In genomic region chr9:121836382-121836885, GRCh38 we compare ENCODE assay signal across 23 cellular contexts.
A peak's percentile ranks its signal among the peaks of the same experiment; 100 is the strongest.
DNase-seq lines count a peak whose midpoint lies in the region; ATAC-seq and TF ChIP-seq lines count a peak whose summit lies in the region.
"Had no signal": no experiment of that assay in that cellular context is flagged by ENCODE, and none has a peak within 500 bp of the region (broad histone marks: within the 10 kb centered on the region; RNA-seq: fewer than 3 reads in every experiment).

No MANE protein-coding gene starts in this region.

- CTCF ChIA-PET in activated CD4-positive, alpha-beta memory T cell treated with anti-CD3 and anti-CD28 coated beads for 36 hours (lab: Charles Lee) = no interaction called here
- CTCF ChIA-PET in activated CD4-positive, alpha-beta memory T cell treated with anti-CD3 and anti-CD28 coated beads, Interleukin-2, amount 10 ng/mL, durations not matched to agents 7 days and 5 days (lab: Charles Lee) = no interaction called here

- no peaks in the 10 kb centered on the region for H3K4me1 ChIP-seq in smooth muscle cell (ENCODE audit: low read depth)
- H3K4me1 ChIP-seq: BE2C had no signal

- no peaks in the 10 kb centered on the region for H3K79me2 ChIP-seq in smooth muscle cell (ENCODE audit: low read depth)

- peak; percentile 4 for DNase-seq in activated CD4-positive, alpha-beta memory T cell treated with anti-CD3 and anti-CD28 coated beads for 36 hours
- no peak for DNase-seq in activated CD4-positive, alpha-beta memory T cell treated with anti-CD3 and anti-CD28 coated beads, Interleukin-2, amount 10 ng/mL, durations not matched to agents 7 days and 5 days
- peak; percentile 27 for DNase-seq in ecto neural progenitor cell (ENCODE audit: low spot score)
- DNase-seq in osteocyte (ENCODE audit: extremely low spot score, unreplicated experiment) = peak; percentile 54
- peak; percentile 6 for DNase-seq in ureter (ENCODE audit: low spot score)
- DNase-seq in smooth muscle cell (lab: John Stamatoyannopoulos, UW; ENCODE audit: unreplicated experiment) = no peak
- DNase-seq: 8988T; BE2C; CD4-positive, CD25-positive, alpha-beta regulatory T cell; COR-L47; GDM1; GOT3; Kasumi-1; MG63; NCI-H1048; NCI-H1436 treated with DMSO at 0.1 percent for 48 hours; NCI-H2029; NCI-H2171; NCI-H526; PC-3; RPMI8226 had no signal

- no peak overlapping the region for H3K4me3 Mint-ChIP-seq in activated CD4-positive, alpha-beta memory T cell treated with anti-CD3 and anti-CD28 coated beads for 36 hours
- no peak overlapping the region for H3K4me3 Mint-ChIP-seq in activated CD4-positive, alpha-beta memory T cell treated with anti-CD3 and anti-CD28 coated beads, Interleukin-2, amount 10 ng/mL, durations not matched to agents 7 days and 5 days
- H3K4me3 Mint-ChIP-seq in osteocyte (ENCODE audit: unreplicated experiment) = no peak overlapping the region
- H3K4me3 Mint-ChIP-seq: CD4-positive, CD25-positive, alpha-beta regulatory T cell had no signal

- no peak overlapping the region for H3K27ac Mint-ChIP-seq in activated CD4-positive, alpha-beta memory T cell treated with anti-CD3 and anti-CD28 coated beads for 36 hours
- no peak overlapping the region for H3K27ac Mint-ChIP-seq in activated CD4-positive, alpha-beta memory T cell treated with anti-CD3 and anti-CD28 coated beads, Interleukin-2, amount 10 ng/mL, durations not matched to agents 7 days and 5 days
- H3K27ac Mint-ChIP-seq in osteocyte (ENCODE audit: unreplicated experiment) = no peak overlapping the region
- H3K27ac Mint-ChIP-seq: CD4-positive, CD25-positive, alpha-beta regulatory T cell had no signal

- H3K9me3 Mint-ChIP-seq in activated CD4-positive, alpha-beta memory T cell treated with anti-CD3 and anti-CD28 coated beads for 36 hours = no peaks in the 10 kb centered on the region
- H3K9me3 Mint-ChIP-seq in activated CD4-positive, alpha-beta memory T cell treated with anti-CD3 and anti-CD28 coated beads, Interleukin-2, amount 10 ng/mL, durations not matched to agents 7 days and 5 days = no peaks in the 10 kb centered on the region
- no peaks in the 10 kb centered on the region for H3K9me3 Mint-ChIP-seq in osteocyte (ENCODE audit: unreplicated experiment)

- no peaks in the 10 kb centered on the region for H3K36me3 ChIP-seq in smooth muscle cell (ENCODE audit: low read depth)
- H3K36me3 ChIP-seq: BE2C, MG63 had no signal

- H4K20me1 ChIP-seq in smooth muscle cell (ENCODE audit: low read depth) = no peaks in the 10 kb centered on the region

- H3K9me3 ChIP-seq in smooth muscle cell (replicated peaks; ENCODE audit: low read depth) = no peaks in the 10 kb centered on the region
- H3K9me3 ChIP-seq: BE2C, MG63 had no signal

- H3K4me1 Mint-ChIP-seq in activated CD4-positive, alpha-beta memory T cell treated with anti-CD3 and anti-CD28 coated beads for 36 hours (ENCODE audit: low read depth) = peaks cover 11% of the 10 kb centered on the region
- H3K4me1 Mint-ChIP-seq in activated CD4-positive, alpha-beta memory T cell treated with anti-CD3 and anti-CD28 coated beads, Interleukin-2, amount 10 ng/mL, durations not matched to agents 7 days and 5 days = no peaks in the 10 kb centered on the region
- H3K4me1 Mint-ChIP-seq in osteocyte (ENCODE audit: unreplicated experiment) = no peaks in the 10 kb centered on the region

- WGBS in smooth muscle cell (ENCODE audit: low lambda C conversion rate) = 80% methylated on average over 3 of the region's 3 CpGs

- no peak overlapping the region for H3K4me2 ChIP-seq in smooth muscle cell

- TF ChIP-seq CTCF in osteocyte (IDR thresholded peaks at IDR 0.05) (no peak), smooth muscle cell (IDR thresholded peaks at IDR 0.05; ENCODE audit: borderline replicate concordance, insufficient read depth, poor library complexity, severe bottlenecking) (no peak)

- POLR2A ChIA-PET in activated CD4-positive, alpha-beta memory T cell treated with anti-CD3 and anti-CD28 coated beads for 36 hours (lab: Charles Lee) = no interaction called here
- POLR2A ChIA-PET in activated CD4-positive, alpha-beta memory T cell treated with anti-CD3 and anti-CD28 coated beads, Interleukin-2, amount 10 ng/mL, durations not matched to agents 7 days and 5 days (lab: Charles Lee) = no interaction called here

- H3K27ac ChIP-seq in smooth muscle cell (ENCODE audit: low read depth) = no peak overlapping the region

- no peaks in the 10 kb centered on the region for H3K36me3 Mint-ChIP-seq in activated CD4-positive, alpha-beta memory T cell treated with anti-CD3 and anti-CD28 coated beads for 36 hours
- no peaks in the 10 kb centered on the region for H3K36me3 Mint-ChIP-seq in activated CD4-positive, alpha-beta memory T cell treated with anti-CD3 and anti-CD28 coated beads, Interleukin-2, amount 10 ng/mL, durations not matched to agents 7 days and 5 days (ENCODE audit: low read depth)
- no peaks in the 10 kb centered on the region for H3K36me3 Mint-ChIP-seq in osteocyte (ENCODE audit: unreplicated experiment)
- H3K36me3 Mint-ChIP-seq: CD4-positive, CD25-positive, alpha-beta regulatory T cell had no signal

- H3K4me3 ChIP-seq in smooth muscle cell = no peak overlapping the region
- H3K4me3 ChIP-seq: MG63 had no signal

- no peaks in the 10 kb centered on the region for H3F3A ChIP-seq in smooth muscle cell (ENCODE audit: low read depth)

- peaks cover 4% of the 10 kb centered on the region for H3K27me3 ChIP-seq in smooth muscle cell (ENCODE audit: low read depth)
- H3K27me3 ChIP-seq: BE2C, MG63 had no signal

- intact Hi-C loops in activated CD4-positive, alpha-beta memory T cell treated with anti-CD3 and anti-CD28 coated beads for 36 hours (cut with micrococcal nuclease) = no loop called here

- no peak overlapping the region for H2AFZ ChIP-seq in smooth muscle cell (ENCODE audit: low read depth)

- ATAC-seq in GM21360 (IDR thresholded peaks at IDR 0.05; ENCODE audit: unreplicated experiment) = no peak
- ATAC-seq in GM18870 (IDR thresholded peaks at IDR 0.05; ENCODE audit: unreplicated experiment) = no peak
- ATAC-seq: PC-3 had no signal

- peaks cover 2% of the 10 kb centered on the region for H3K27me3 Mint-ChIP-seq in activated CD4-positive, alpha-beta memory T cell treated with anti-CD3 and anti-CD28 coated beads for 36 hours
- H3K27me3 Mint-ChIP-seq in activated CD4-positive, alpha-beta memory T cell treated with anti-CD3 and anti-CD28 coated beads, Interleukin-2, amount 10 ng/mL, durations not matched to agents 7 days and 5 days = peaks cover 2% of the 10 kb centered on the region
- no peaks in the 10 kb centered on the region for H3K27me3 Mint-ChIP-seq in osteocyte (ENCODE audit: unreplicated experiment)

- no peak overlapping the region for H3K9ac ChIP-seq in smooth muscle cell (ENCODE audit: low read depth)

Comparison
In these comparisons a context has a peak if more than half of its experiments do, and no peak if none do; other contexts are left out.
1. DNase-seq: peak in activated CD4-positive, alpha-beta memory T cell treated with anti-CD3 and anti-CD28 coated beads for 36 hours (single experiment), ecto neural progenitor cell (single experiment), osteocyte (single experiment) and ureter (single experiment); none in activated CD4-positive, alpha-beta memory T cell treated with anti-CD3 and anti-CD28 coated beads, Interleukin-2, amount 10 ng/mL, durations not matched to agents 7 days and 5 days (single experiment) and smooth muscle cell (single experiment).